In the genomic region with DNA sequence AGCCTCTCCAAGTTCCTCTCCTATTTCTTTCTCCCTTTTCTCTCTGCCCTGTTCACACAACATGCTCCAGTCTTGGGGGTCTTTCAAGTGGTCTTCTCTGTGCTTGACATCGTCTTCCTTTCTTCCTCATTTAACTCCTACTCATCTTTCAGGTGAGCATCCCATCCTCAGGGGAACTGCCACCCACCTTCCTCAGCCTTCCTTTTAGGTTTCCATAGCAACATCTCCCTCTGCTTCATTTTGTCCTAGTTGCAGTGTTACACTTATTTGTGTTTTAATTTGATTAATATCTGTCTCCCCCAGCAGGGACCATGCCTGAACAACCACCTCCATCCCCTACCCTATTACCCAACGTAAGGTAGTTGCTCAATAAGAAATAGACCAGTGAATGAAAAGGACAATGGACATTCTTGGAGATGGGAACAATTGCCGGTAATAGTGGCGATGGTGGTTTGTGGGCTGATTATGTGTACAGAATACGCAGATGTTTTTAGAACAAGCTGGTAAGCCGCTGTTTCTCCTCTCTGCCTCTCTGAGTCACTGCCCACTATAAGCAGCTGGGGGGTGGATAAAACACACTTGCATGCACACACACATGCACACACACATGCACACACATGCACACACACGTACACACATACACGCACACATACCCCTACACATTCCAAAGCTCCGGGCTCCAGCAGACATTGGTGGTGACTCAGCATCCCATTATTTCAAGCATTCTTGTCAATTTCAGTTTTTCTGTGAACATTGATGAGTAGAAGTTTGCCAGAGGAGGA, we compare ENCODE assay signal across 23 cellular contexts.
A peak's percentile ranks its signal among the peaks of the same experiment; 100 is the strongest.
DNase-seq lines count a peak whose midpoint lies in the region; ATAC-seq and TF ChIP-seq lines count a peak whose summit lies in the region.
"Had no signal": no experiment of that assay in that cellular context is flagged by ENCODE, and none has a peak within 500 bp of the region (broad histone marks: within the 10 kb centered on the region; RNA-seq: fewer than 3 reads in every experiment).

No MANE protein-coding gene starts in this region.

- peaks cover 7% of the 10 kb centered on the region for H3K4me1 Mint-ChIP-seq in T-helper 1 cell treated with Interleukin-12 subunit alpha and Interleukin-12 subunit beta and Interleukin-4 antibody, amounts not matched to agents 30 μg/mL and 1 μg/mL, for 36 hours (ENCODE audit: low read depth)
- H3K4me1 Mint-ChIP-seq: B cell, IgD-negative memory B cell, immature natural killer cell had no signal

- H3K27ac Mint-ChIP-seq in T-helper 1 cell treated with Interleukin-12 subunit alpha and Interleukin-12 subunit beta and Interleukin-4 antibody, amounts not matched to agents 30 μg/mL and 1 μg/mL, for 36 hours, result peak overlapping the region; percentile 16
- H3K27ac Mint-ChIP-seq: activated T-cell treated with anti-CD3 and anti-CD28 coated beads, Interleukin-2, amount 50 U/mL, for 72 hours; B cell; IgD-negative memory B cell; immature natural killer cell had no signal

- CTCF ChIA-PET in RWPE1 (lab: Yijun Ruan, JAX), result interaction anchor here (0.6 kb wide), 1 partner anchor 484 kb away, joined by 3 read pairs; no protein-coding TSS in a partner anchor

- peaks cover 40% of the 10 kb centered on the region for H3K27me3 Mint-ChIP-seq in T-helper 1 cell treated with Interleukin-12 subunit alpha and Interleukin-12 subunit beta and Interleukin-4 antibody, amounts not matched to agents 30 μg/mL and 1 μg/mL, for 36 hours (ENCODE audit: low read depth)
- H3K27me3 Mint-ChIP-seq: B cell had no signal

- no peak overlapping the region for H3K4me3 Mint-ChIP-seq in T-helper 1 cell treated with Interleukin-12 subunit alpha and Interleukin-12 subunit beta and Interleukin-4 antibody, amounts not matched to agents 30 μg/mL and 1 μg/mL, for 36 hours
- H3K4me3 Mint-ChIP-seq: B cell, IgD-negative memory B cell, immature natural killer cell had no signal

- no peak overlapping the region for H3K27ac ChIP-seq in RWPE1
- H3K27ac ChIP-seq: 22Rv1, heart right ventricle, neutrophil, upper lobe of left lung had no signal

- ATAC-seq in GM19328 (IDR thresholded peaks at IDR 0.05; ENCODE audit: unreplicated experiment), result no peak
- ATAC-seq: heart right ventricle, Panc1 had no signal

- H3K4me3 ChIP-seq in epithelial cell of esophagus (ENCODE audit: low read length), result no peak overlapping the region
- H3K4me3 ChIP-seq in retinal pigment epithelial cell (ENCODE audit: low read length), result no peak overlapping the region
- H3K4me3 ChIP-seq: heart right ventricle, upper lobe of left lung had no signal

- H3K36me3 Mint-ChIP-seq in T-helper 1 cell treated with Interleukin-12 subunit alpha and Interleukin-12 subunit beta and Interleukin-4 antibody, amounts not matched to agents 30 μg/mL and 1 μg/mL, for 36 hours (ENCODE audit: low read depth), result peaks cover 2% of the 10 kb centered on the region
- H3K36me3 Mint-ChIP-seq: immature natural killer cell had no signal

- POLR2A ChIA-PET in RWPE1 (lab: Yijun Ruan, JAX; ENCODE audit: low non-redundant PET), result no interaction called here

- TF ChIP-seq CTCF in RWPE1 (conservative IDR thresholded peaks at IDR 0.05; ENCODE audit: low read depth), result no peak
- no peak for TF ChIP-seq CTCF in epithelial cell of esophagus (IDR thresholded peaks at IDR 0.05; ENCODE audit: insufficient read depth, low read depth, low read length, missing control alignments)
- TF ChIP-seq CTCF in retinal pigment epithelial cell (conservative IDR thresholded peaks at IDR 0.05; ENCODE audit: low read depth, low read length), result no peak

- H3K9me3 Mint-ChIP-seq in T-helper 1 cell treated with Interleukin-12 subunit alpha and Interleukin-12 subunit beta and Interleukin-4 antibody, amounts not matched to agents 30 μg/mL and 1 μg/mL, for 36 hours, result no peaks in the 10 kb centered on the region
- H3K9me3 Mint-ChIP-seq: immature natural killer cell had no signal

- DNase-seq in T-helper 1 cell (no peak), RWPE1 (ENCODE audit: low spot score) (peak; percentile 25), epithelial cell of esophagus (ENCODE audit: low read depth) (peak; percentile 57), retinal pigment epithelial cell (ENCODE audit: low read depth) (peak; percentile 22), HPDE6-E6E7 (ENCODE audit: extremely low spot score) (no peak)
- no peak for DNase-seq in activated CD8-positive, alpha-beta memory T cell treated with anti-CD3 and anti-CD28 coated beads, Interleukin-2, amount 50 U/mL, for 4 hours
- DNase-seq: activated CD4-positive, CD25-positive, alpha-beta regulatory T cell treated with anti-CD3 and anti-CD28 coated beads, Interleukin-2, amount 50 U/mL, for 72 hours; activated T-cell treated with anti-CD3 and anti-CD28 coated beads, Interleukin-2, amount 50 U/mL, for 72 hours; cortex of kidney; DMS79 treated with DMSO at 0.1 percent for 48 hours; heart right ventricle; immature natural killer cell; NCI-H82; SK-N-SH; stimulated activated CD4-positive, alpha-beta T cell treated with anti-CD3 and anti-CD28 coated beads, Interleukin-12 subunit alpha, Interleukin-12 subunit beta, amount 100 ng/mL, for 4 hours; upper lobe of left lung had no signal

Comparison
In these comparisons a context has a peak if more than half of its experiments do, and no peak if none do; other contexts are left out.
1. DNase-seq: peak in RWPE1 (single experiment), epithelial cell of esophagus (single experiment) and retinal pigment epithelial cell (single experiment); none in T-helper 1 cell (0 of 5), HPDE6-E6E7 (single experiment) and activated CD8-positive, alpha-beta memory T cell treated with anti-CD3 and anti-CD28 coated beads, Interleukin-2, amount 50 U/mL, for 4 hours (single experiment).